In genomic region chr7:76560157-76560556, GRCh38 we compare ENCODE assay signal across 14 cellular contexts. TPM values are rescaled to one million over a fixed set of nuclear protein-coding genes. Genes with fewer than 3 reads are reported as not detected.
DNase-seq lines count a peak whose midpoint lies in the region; ATAC-seq, FAIRE-seq and TF ChIP-seq lines count a peak whose summit lies in the region.
"Not testable (repeated sequence)": the region's sequence is repeated elsewhere in the genome, so short reads cannot be mapped to it uniquely, and the experiment has no call there.
"Had no signal": no experiment of that assay in that cellular context is flagged by ENCODE, and none has a peak within 500 bp of the region (broad histone marks: within the 10 kb centered on the region; RNA-seq: fewer than 3 reads in every experiment).

No MANE protein-coding gene starts in this region.

- not testable (repeated sequence) for DNase-seq in H54 (ENCODE audit: insufficient read length, low spot score); RWPE2 (ENCODE audit: low spot score); keratinocyte (ENCODE audit: low read depth, low spot score); HepG2 (ENCODE audit: low spot score); mesothelial cell of epicardium (ENCODE audit: low spot score in 2 of 2, unreplicated experiment in 2 of 2); upper lobe of right lung
- DNase-seq in amniotic epithelial cell (ENCODE audit: low read depth), result peak; percentile 5
- DNase-seq in K562 (ENCODE audit: extremely low read depth in 1 of 4, low spot score in 3 of 4), result peak in 1 of 4 experiments; percentile 19

- not testable (repeated sequence) for H3K9me1 ChIP-seq in K562 (ENCODE audit: control insufficient read depth, insufficient read depth, low read length); keratinocyte (ENCODE audit: control insufficient read depth, extremely low read depth, insufficient read depth, low read length)

- TF ChIP-seq EP300 in K562 (IDR thresholded peaks at IDR 0.05; ENCODE audit: low read length); HepG2 (IDR thresholded peaks at IDR 0.05; ENCODE audit: low read depth in 2 of 2, low read length in 2 of 2); HepG2 (CRISPR knock-in tag; IDR thresholded peaks at IDR 0.05; ENCODE audit: borderline replicate concordance): not testable (repeated sequence)

- not testable (repeated sequence) for H3K9ac ChIP-seq in K562 (ENCODE audit: insufficient read depth in 1 of 2, low read depth in 2 of 2, low read length in 2 of 2); keratinocyte (ENCODE audit: control insufficient read depth, extremely low read depth, insufficient read depth, low read length); HepG2 (ENCODE audit: insufficient read depth, low read depth, low read length)

- dilution Hi-C loops in keratinocyte (cut with MboI; ENCODE audit: extremely low pct_ligation_motif_present, low sequenced_read_pairs), result not testable (repeated sequence)

- not testable (repeated sequence) for TF ChIP-seq RAD21 in K562 (CRISPR knock-in tag; conservative IDR thresholded peaks at IDR 0.05 in 1 of 2, IDR thresholded peaks at IDR 0.05 in 1 of 2); HepG2 (CRISPR knock-in tag; IDR thresholded peaks at IDR 0.05)

- H3K79me2 ChIP-seq in K562 (ENCODE audit: control insufficient read depth, insufficient read depth, low read length), result peaks cover 38% of the 10 kb centered on the region
- peaks cover 60% of the 10 kb centered on the region for H3K79me2 ChIP-seq in keratinocyte (ENCODE audit: control insufficient read depth, insufficient read depth, low read length)
- peaks cover 18% of the 10 kb centered on the region for H3K79me2 ChIP-seq in HepG2 (ENCODE audit: insufficient read depth, low read length)

- H3K27ac ChIP-seq in RWPE2 (ENCODE audit: poor library complexity, severe bottlenecking), result peak overlapping the region; percentile 27
- H3K27ac ChIP-seq in K562 (ENCODE audit: extremely low read depth, low read depth, low read length); keratinocyte (ENCODE audit: control insufficient read depth, insufficient read depth, low read length); HepG2 (ENCODE audit: extremely low read length, insufficient read depth, low read length); upper lobe of right lung: not testable (repeated sequence)

- intact Hi-C loops in K562 (cut with micrococcal nuclease); HepG2 (cut with micrococcal nuclease; ENCODE audit: unreplicated experiment); upper lobe of right lung (cut with DNase I): not testable (repeated sequence)

- H2AFZ ChIP-seq in K562 (ENCODE audit: low read depth, low read length); keratinocyte (ENCODE audit: control insufficient read depth, low read length); HepG2 (ENCODE audit: low read length): not testable (repeated sequence)

- TF ChIP-seq CTCF in RWPE2 (IDR thresholded peaks at IDR 0.05; ENCODE audit: poor library complexity, severe bottlenecking); K562 (IDR thresholded peaks at IDR 0.05 in 2 of 3, conservative IDR thresholded peaks at IDR 0.05 in 1 of 3; ENCODE audit: insufficient read depth in 2 of 3, low read depth in 1 of 3, low read length in 3 of 3); keratinocyte (optimal IDR thresholded peaks at IDR 0.05 in 1 of 3, IDR thresholded peaks at IDR 0.05 in 1 of 3, conservative IDR thresholded peaks at IDR 0.05 in 1 of 3; ENCODE audit: extremely low read depth in 1 of 3, insufficient read depth in 2 of 3, low read length in 3 of 3); HepG2 (CRISPR knock-in tag; IDR thresholded peaks at IDR 0.05); mesothelial cell of epicardium (IDR thresholded peaks at IDR 0.05; ENCODE audit: unreplicated experiment); upper lobe of right lung (IDR thresholded peaks at IDR 0.05): not testable (repeated sequence)

- not testable (repeated sequence) for H3K27me3 ChIP-seq in RWPE2 (ENCODE audit: insufficient read depth, poor library complexity, severe bottlenecking); K562 (ENCODE audit: control insufficient read depth in 2 of 2, insufficient read depth in 2 of 2, low read length in 2 of 2); keratinocyte (ENCODE audit: control insufficient read depth, extremely low read depth, insufficient read depth, low read length); HepG2 (ENCODE audit: control insufficient read depth in 1 of 2, insufficient read depth in 2 of 2, low read length in 2 of 2); upper lobe of right lung

- H3K4me1 ChIP-seq in RWPE2 (ENCODE audit: insufficient read depth, poor library complexity, severe bottlenecking); K562 (replicated peaks in 1 of 2; ENCODE audit: control insufficient read depth in 2 of 2, insufficient read depth in 2 of 2, low read length in 2 of 2); upper lobe of right lung: not testable (repeated sequence)
- peaks cover 12% of the 10 kb centered on the region for H3K4me1 ChIP-seq in keratinocyte (ENCODE audit: control insufficient read depth, extremely low read depth, insufficient read depth, low read length)
- H3K4me1 ChIP-seq in HepG2 (ENCODE audit: insufficient read depth, low read length), result peaks cover 16% of the 10 kb centered on the region; the same call in 1 of the 2 replicates

- H4K20me1 ChIP-seq in K562 (replicated peaks; ENCODE audit: control insufficient read depth, insufficient read depth, low read length); keratinocyte (ENCODE audit: control insufficient read depth, extremely low read depth, insufficient read depth, low read length); HepG2 (ENCODE audit: insufficient read depth, low read length): not testable (repeated sequence)

- FAIRE-seq in H54 (lab: Jason Lieb, UNC), result peak; percentile 86
- not testable (repeated sequence) for FAIRE-seq in K562 (lab: Jason Lieb, UNC); keratinocyte (lab: Jason Lieb, UNC)
- FAIRE-seq in HepG2 (lab: Jason Lieb, UNC), result peak; percentile 51

- not testable (repeated sequence) for TF ChIP-seq POLR2A in H54 (IDR thresholded peaks at IDR 0.05; ENCODE audit: low read depth, low read length); K562 (conservative IDR thresholded peaks at IDR 0.05); HepG2 (IDR thresholded peaks at IDR 0.05; ENCODE audit: insufficient read depth in 1 of 2, low read depth in 2 of 2, low read length in 2 of 2)

- WGBS in K562 (ENCODE audit: insufficient coverage, low coverage, missing lambda C conversion rate), result 30% methylated on average over 3 of the region's 4 CpGs
- 21% methylated on average over 4 of the region's 4 CpGs for WGBS in HepG2 (ENCODE audit: low lambda C conversion rate)

- H3K4me1 Mint-ChIP-seq in mesothelial cell of epicardium, result not testable (repeated sequence)

- in situ Hi-C loops in K562 (cut with MboI); HepG2 (cut with HindIII; ENCODE audit: extremely low pct_ligation_motif_present, low pct_unique_long_range_greater_than_20kb): not testable (repeated sequence)

- POLR2A ChIA-PET in K562 (lab: Yijun Ruan, JAX); HepG2 (lab: Yijun Ruan, JAX): not testable (repeated sequence)

- H3K4me2 ChIP-seq in K562 (ENCODE audit: insufficient read depth, low read length); HepG2 (ENCODE audit: low read depth, low read length): not testable (repeated sequence)
- H3K4me2 ChIP-seq in keratinocyte (ENCODE audit: control insufficient read depth, extremely low read depth, insufficient read depth, low read depth, low read length), result peak overlapping the region; percentile 69

- H3K9me3 ChIP-seq in RWPE2 (ENCODE audit: severe bottlenecking); K562 (replicated peaks; ENCODE audit: control insufficient read depth, insufficient read depth, low read depth, low read length); keratinocyte (ENCODE audit: control insufficient read depth, low read depth, low read length); HepG2 (ENCODE audit: low read length); upper lobe of right lung: not testable (repeated sequence)

- ATAC-seq in RWPE2 (ENCODE audit: low read depth), result not testable (repeated sequence)
- peak; percentile 87 for ATAC-seq in K562
- peak; percentile 93 for ATAC-seq in HepG2
- peak; percentile 33 for ATAC-seq in upper lobe of right lung

- not testable (repeated sequence) for H3K27me3 Mint-ChIP-seq in mesothelial cell of epicardium (ENCODE audit: low read depth)

- not testable (repeated sequence) for H3K4me3 ChIP-seq in RWPE2 (ENCODE audit: severe bottlenecking); K562; keratinocyte (ENCODE audit: control insufficient read depth in 2 of 3, extremely low read depth in 1 of 3, insufficient read depth in 2 of 3, low read depth in 1 of 3, low read length in 3 of 3); HepG2 (replicated peaks in 1 of 3; ENCODE audit: insufficient read depth in 1 of 3, low read depth in 2 of 3, low read length in 3 of 3); upper lobe of right lung

- peak overlapping the region; percentile 66 for H3K27ac Mint-ChIP-seq in mesothelial cell of epicardium

- CTCF ChIA-PET in K562 (lab: Yijun Ruan, JAX; ENCODE audit: low intra/inter-chr PET ratio); HepG2 (lab: Yijun Ruan, JAX; ENCODE audit: low intra/inter-chr PET ratio, low total read pairs): not testable (repeated sequence)

- H3K36me3 Mint-ChIP-seq in mesothelial cell of epicardium, result peaks cover 27% of the 10 kb centered on the region

- BruUV-seq in K562 (replicated peaks; lab: Mats Ljungman, UMichigan); HepG2 (replicated peaks; lab: Mats Ljungman, UMichigan): not testable (repeated sequence)

- H3K36me3 ChIP-seq in RWPE2 (ENCODE audit: low read depth) (peaks cover 37% of the 10 kb centered on the region), K562 (ENCODE audit: control insufficient read depth, insufficient read depth, low read length) (peaks cover 16% of the 10 kb centered on the region; the same call in 2 of the 3 replicates)
- H3K36me3 ChIP-seq in keratinocyte (ENCODE audit: control insufficient read depth in 2 of 2, extremely low read depth in 1 of 2, insufficient read depth in 2 of 2, low read length in 2 of 2); HepG2 (replicated peaks in 1 of 2; ENCODE audit: control insufficient read depth in 1 of 2, insufficient read depth in 2 of 2, low read length in 2 of 2); upper lobe of right lung: not testable (repeated sequence)

- H3K4me3 Mint-ChIP-seq in mesothelial cell of epicardium, result not testable (repeated sequence)

- H3K9me3 Mint-ChIP-seq in mesothelial cell of epicardium, result not testable (repeated sequence)

RNA-seq across cellular contexts. Expression of gene SPDYE16, which starts 17.1 kb away (rescaled TPM):
- total RNA-seq in K562 (2011; cell fraction: chromatin; rRNA removed; ENCODE audit: low replicate concordance), result 0.28 and 0.77 TPM in 2 replicates
- 0.39 TPM in 1 of 2 replicates, not detected in the other for total RNA-seq in K562 (2011; cell fraction: nucleolus; rRNA removed)
- 0.22 TPM in 1 of 2 replicates, not detected in the other for total RNA-seq in K562 (2011; cell fraction: nucleoplasm; rRNA removed)
- not detected in 2 replicates for total RNA-seq in K562 (2014; rRNA removed)
- not detected in 2 replicates for total RNA-seq in K562 (2014; rRNA removed; fragmentation: Illumina TruSeq; extraction: Trizol)
- total RNA-seq in K562 (2015; rRNA removed; fragmentation: Illumina TruSeq; extraction: Trizol), result not detected in 2 replicates
- total RNA-seq in K562 (2021), result 0.13 TPM in 1 of 2 replicates, not detected in the other
- 0.04 TPM in 1 of 2 replicates, not detected in the other for polyA plus RNA-seq in K562 (2011; rRNA removed)
- polyA plus RNA-seq in K562 (2011; cell fraction: cytosol; rRNA removed), result not detected in 2 replicates
- 0.03 and 0.17 TPM in 2 replicates for polyA plus RNA-seq in K562 (2011; cell fraction: nucleus; rRNA removed)
- 0.20 and 0.46 TPM in 2 replicates for polyA plus RNA-seq in K562 (2012)
- 0.06 TPM in 2 replicates for polyA plus RNA-seq in K562 (2014; fragmentation: Illumina TruSeq; extraction: Trizol)
- under 1 TPM; 0.04 to 0.06 TPM for polyA plus RNA-seq in K562 (2014; fragmentation: Nextera tagmentation; extraction: Ambion mirVana)
- polyA plus RNA-seq in K562 (2014; rRNA removed), result not detected in 2 replicates
- polyA minus RNA-seq in K562 (2011; rRNA and poly(A)+ RNA removed), result 0.15 TPM in 1 of 2 replicates, not detected in the other
- not detected in 2 replicates for polyA minus RNA-seq in K562 (2011; cell fraction: cytosol; rRNA and poly(A)+ RNA removed)
- polyA minus RNA-seq in K562 (2011; cell fraction: nucleus; rRNA and poly(A)+ RNA removed), result 0.27 TPM in 1 of 2 replicates, not detected in the other
- polyA plus RNA-seq in keratinocyte, result not detected in 3 replicates
- polyA plus RNA-seq in keratinocyte (2011; ENCODE audit: low read depth), result not detected
- polyA plus RNA-seq in keratinocyte (2011; cell fraction: cytosol; rRNA removed), result not detected in 2 replicates
- not detected in 2 replicates for polyA plus RNA-seq in keratinocyte (2011; cell fraction: nucleus; rRNA removed)
- polyA plus RNA-seq in keratinocyte (2012; ENCODE audit: low replicate concordance), result 0.22 and 1.0 TPM in 2 replicates
- polyA minus RNA-seq in keratinocyte, result not detected in 3 replicates
- not detected for polyA minus RNA-seq in keratinocyte (2011; cell fraction: cytosol; rRNA and poly(A)+ RNA removed)
- polyA minus RNA-seq in keratinocyte (2011; cell fraction: nucleus; rRNA and poly(A)+ RNA removed), result not detected in 2 replicates
- total RNA-seq in HepG2 (2016; rRNA removed; fragmentation: Illumina TruSeq; extraction: Trizol), result 0.08 and 0.11 TPM in 2 replicates
- total RNA-seq in HepG2 (2016; cell fraction: cytosol; rRNA removed; fragmentation: Illumina TruSeq; extraction: Trizol; ENCODE audit: low read depth), result not detected in 2 replicates
- not detected in 2 replicates for total RNA-seq in HepG2 (2016; cell fraction: insoluble cytoplasmic fraction; rRNA removed; fragmentation: Illumina TruSeq; extraction: Trizol)
- not detected in 2 replicates for total RNA-seq in HepG2 (2016; cell fraction: membrane; rRNA removed; fragmentation: Illumina TruSeq; extraction: Trizol)
- total RNA-seq in HepG2 (2016; cell fraction: nucleus; rRNA removed; fragmentation: Illumina TruSeq; extraction: Trizol), result not detected in 2 replicates
- polyA plus RNA-seq in HepG2 (2011; rRNA removed), result 0.13 TPM in 1 of 2 replicates, not detected in the other
- not detected in 2 replicates for polyA plus RNA-seq in HepG2 (2011; cell fraction: cytosol; rRNA removed)
- not detected in 2 replicates for polyA plus RNA-seq in HepG2 (2011; cell fraction: nucleus; rRNA removed)
- polyA plus RNA-seq in HepG2 (2012), result 0.15 TPM in 2 replicates
- not detected in 2 replicates for polyA plus RNA-seq in HepG2 (2016; cell fraction: cytosol; fragmentation: Illumina TruSeq; extraction: Trizol; ENCODE audit: low read depth)
- polyA plus RNA-seq in HepG2 (2016; cell fraction: insoluble cytoplasmic fraction; fragmentation: Illumina TruSeq; extraction: Trizol; ENCODE audit: low read depth), result not detected in 2 replicates
- polyA plus RNA-seq in HepG2 (2016; cell fraction: membrane; fragmentation: Illumina TruSeq; extraction: Trizol; ENCODE audit: low read depth), result not detected in 2 replicates
- polyA plus RNA-seq in HepG2 (2016; cell fraction: nucleus; fragmentation: Illumina TruSeq; extraction: Trizol; ENCODE audit: insufficient read depth, low read depth), result 0.25 TPM in 1 of 2 replicates, not detected in the other
- not detected in 2 replicates for polyA minus RNA-seq in HepG2 (2011; rRNA and poly(A)+ RNA removed; ENCODE audit: low replicate concordance)
- not detected in 2 replicates for polyA minus RNA-seq in HepG2 (2011; cell fraction: cytosol; rRNA and poly(A)+ RNA removed)
- polyA minus RNA-seq in HepG2 (2011; cell fraction: nucleus; rRNA and poly(A)+ RNA removed), result 0.13 TPM in 1 of 2 replicates, not detected in the other
- 0.18 to 0.44 TPM (median 0.34 TPM) in 3 replicates for total RNA-seq in mesothelial cell of epicardium
- 0.90 TPM for total RNA-seq in upper lobe of right lung
- total RNA-seq: G401 had no signal
- polyA plus RNA-seq: AG04450, CD14-positive monocyte had no signal

RNA-seq across cellular contexts. Expression of gene UPK3B, which starts 49.8 kb away (rescaled TPM):
- total RNA-seq in K562 (2011; cell fraction: chromatin; rRNA removed; ENCODE audit: low replicate concordance), result 2.2 TPM in 1 of 2 replicates, not detected in the other
- 1.7 and 1.8 TPM in 2 replicates for total RNA-seq in K562 (2011; cell fraction: nucleolus; rRNA removed)
- total RNA-seq in K562 (2011; cell fraction: nucleoplasm; rRNA removed), result not detected in 2 replicates
- total RNA-seq in K562 (2014; rRNA removed) (not detected in 2 replicates), K562 (2014; rRNA removed; fragmentation: Illumina TruSeq; extraction: Trizol) (not detected in 2 replicates), K562 (2015; rRNA removed; fragmentation: Illumina TruSeq; extraction: Trizol) (not detected in 2 replicates), K562 (2021) (0.38 TPM in 1 of 2 replicates, not detected in the other), HepG2 (2016; rRNA removed; fragmentation: Illumina TruSeq; extraction: Trizol) (not detected in 2 replicates), mesothelial cell of epicardium (49.5 to 56.9 TPM (median 50.1 TPM) in 3 replicates), upper lobe of right lung (25.2 TPM)
- polyA plus RNA-seq in K562 (2011; rRNA removed) (not detected in 2 replicates), K562 (2014; fragmentation: Illumina TruSeq; extraction: Trizol) (not detected in 2 replicates), K562 (2014; fragmentation: Nextera tagmentation; extraction: Ambion mirVana) (not detected), K562 (2014; rRNA removed) (not detected in 2 replicates), keratinocyte (2.6 to 11.9 TPM (median 7.5 TPM) in 3 replicates), HepG2 (2011; rRNA removed) (not detected in 2 replicates)
- not detected in 2 replicates for polyA plus RNA-seq in K562 (2011; cell fraction: cytosol; rRNA removed)
- polyA plus RNA-seq in K562 (2011; cell fraction: nucleus; rRNA removed), result not detected in 2 replicates
- not detected in 2 replicates for polyA plus RNA-seq in K562 (2012)
- not detected in 2 replicates for polyA minus RNA-seq in K562 (2011; rRNA and poly(A)+ RNA removed)
- not detected in 2 replicates for polyA minus RNA-seq in K562 (2011; cell fraction: cytosol; rRNA and poly(A)+ RNA removed)
- polyA minus RNA-seq in K562 (2011; cell fraction: nucleus; rRNA and poly(A)+ RNA removed), result not detected in 2 replicates
- 5.5 TPM for polyA plus RNA-seq in keratinocyte (2011; ENCODE audit: low read depth)
- polyA plus RNA-seq in keratinocyte (2011; cell fraction: cytosol; rRNA removed), result 8.9 and 29.3 TPM in 2 replicates
- 24.3 and 37.7 TPM in 2 replicates for polyA plus RNA-seq in keratinocyte (2011; cell fraction: nucleus; rRNA removed)
- polyA plus RNA-seq in keratinocyte (2012; ENCODE audit: low replicate concordance), result 20.4 and 23.9 TPM in 2 replicates
- polyA minus RNA-seq in keratinocyte, result 5.6 to 13.5 TPM (median 8.2 TPM) in 3 replicates
- 87.3 TPM for polyA minus RNA-seq in keratinocyte (2011; cell fraction: cytosol; rRNA and poly(A)+ RNA removed)
- 30.7 and 32.4 TPM in 2 replicates for polyA minus RNA-seq in keratinocyte (2011; cell fraction: nucleus; rRNA and poly(A)+ RNA removed)
- total RNA-seq in HepG2 (2016; cell fraction: cytosol; rRNA removed; fragmentation: Illumina TruSeq; extraction: Trizol; ENCODE audit: low read depth), result 0.10 TPM in 1 of 2 replicates, not detected in the other
- 0.11 TPM in 1 of 2 replicates, not detected in the other for total RNA-seq in HepG2 (2016; cell fraction: insoluble cytoplasmic fraction; rRNA removed; fragmentation: Illumina TruSeq; extraction: Trizol)
- total RNA-seq in HepG2 (2016; cell fraction: membrane; rRNA removed; fragmentation: Illumina TruSeq; extraction: Trizol), result 0.10 TPM in 1 of 2 replicates, not detected in the other
- 2.0 TPM in 1 of 2 replicates, not detected in the other for total RNA-seq in HepG2 (2016; cell fraction: nucleus; rRNA removed; fragmentation: Illumina TruSeq; extraction: Trizol)
- not detected in 2 replicates for polyA plus RNA-seq in HepG2 (2011; cell fraction: cytosol; rRNA removed)
- polyA plus RNA-seq in HepG2 (2011; cell fraction: nucleus; rRNA removed), result 0.13 and 0.14 TPM in 2 replicates
- not detected in 2 replicates for polyA plus RNA-seq in HepG2 (2012)
- not detected in 2 replicates for polyA plus RNA-seq in HepG2 (2016; cell fraction: cytosol; fragmentation: Illumina TruSeq; extraction: Trizol; ENCODE audit: low read depth)
- not detected in 2 replicates for polyA plus RNA-seq in HepG2 (2016; cell fraction: insoluble cytoplasmic fraction; fragmentation: Illumina TruSeq; extraction: Trizol; ENCODE audit: low read depth)
- not detected in 2 replicates for polyA plus RNA-seq in HepG2 (2016; cell fraction: membrane; fragmentation: Illumina TruSeq; extraction: Trizol; ENCODE audit: low read depth)
- polyA plus RNA-seq in HepG2 (2016; cell fraction: nucleus; fragmentation: Illumina TruSeq; extraction: Trizol; ENCODE audit: insufficient read depth, low read depth), result not detected in 2 replicates
- polyA minus RNA-seq in HepG2 (2011; rRNA and poly(A)+ RNA removed; ENCODE audit: low replicate concordance), result 0.82 and 1.7 TPM in 2 replicates
- not detected in 2 replicates for polyA minus RNA-seq in HepG2 (2011; cell fraction: cytosol; rRNA and poly(A)+ RNA removed)
- 0.62 and 1.8 TPM in 2 replicates for polyA minus RNA-seq in HepG2 (2011; cell fraction: nucleus; rRNA and poly(A)+ RNA removed)
- total RNA-seq: A673, Daoy had no signal
- polyA plus RNA-seq: AG04450; CD14-positive monocyte; CD4-positive, alpha-beta memory T cell had no signal
